In the genomic region with DNA sequence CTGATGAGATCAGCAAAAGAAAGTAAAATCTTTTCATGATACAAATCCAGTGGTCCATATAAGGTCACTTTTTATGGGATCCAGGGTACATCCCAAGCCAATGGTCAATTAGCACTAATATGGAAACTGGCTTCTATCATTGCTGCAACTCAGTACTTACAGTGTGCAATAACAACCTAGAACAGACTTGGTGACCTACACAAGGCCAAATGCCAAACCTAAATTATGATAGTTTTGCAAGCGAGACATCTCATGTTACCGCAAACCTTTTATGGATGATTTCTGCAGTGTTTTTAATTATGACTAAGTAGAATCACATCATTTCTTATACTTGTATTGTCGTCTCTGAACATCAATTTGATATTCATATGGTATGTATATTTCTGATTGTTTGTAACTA, we compare ENCODE assay signal across 15 cellular contexts.
"Had no signal": no experiment of that assay in that cellular context is flagged by ENCODE, and none has a peak within 500 bp of the region (broad histone marks: within the 10 kb centered on the region; RNA-seq: fewer than 3 reads in every experiment).

No MANE protein-coding gene starts in this region.

- H3K4me1 Mint-ChIP-seq: activated CD4-positive, alpha-beta memory T cell treated with anti-CD3 and anti-CD28 coated beads, Interleukin-2, amount 10 ng/mL, durations not matched to agents 7 days and 5 days; activated CD4-positive, alpha-beta T cell treated with anti-CD3 and anti-CD28 coated beads for 36 hours; T-helper 17 cell had no signal

- H3K36me3 Mint-ChIP-seq: type B pancreatic cell had no signal

- H3K4me3 Mint-ChIP-seq: activated CD4-positive, alpha-beta memory T cell treated with anti-CD3 and anti-CD28 coated beads, Interleukin-2, amount 10 ng/mL, durations not matched to agents 7 days and 5 days; activated CD4-positive, alpha-beta T cell treated with anti-CD3 and anti-CD28 coated beads for 36 hours; activated T-cell treated with anti-CD3 and anti-CD28 coated beads, Interleukin-2, amount 50 U/mL, for 24 hours; neural crest cell; stimulated activated naive CD8-positive, alpha-beta T cell treated with anti-CD3 and anti-CD28 coated beads, Interleukin-15, Interleukin-2, amounts not matched to agents 100 ng/mL and 50 ng/mL, for 24 hours; T-helper 17 cell; type B pancreatic cell had no signal

- H3K36me3 ChIP-seq: esophagus squamous epithelium, left lung, right lobe of liver had no signal

- H3K27me3 ChIP-seq: esophagus squamous epithelium, left lung, right lobe of liver had no signal

- H3K27ac ChIP-seq: esophagus squamous epithelium, left lung, psoas muscle, right lobe of liver had no signal

- H3K27ac Mint-ChIP-seq: activated CD4-positive, alpha-beta memory T cell treated with anti-CD3 and anti-CD28 coated beads, Interleukin-2, amount 10 ng/mL, durations not matched to agents 7 days and 5 days; activated CD4-positive, alpha-beta T cell treated with anti-CD3 and anti-CD28 coated beads for 36 hours; activated T-cell treated with anti-CD3 and anti-CD28 coated beads, Interleukin-2, amount 50 U/mL, for 24 hours; stimulated activated naive CD8-positive, alpha-beta T cell treated with anti-CD3 and anti-CD28 coated beads, Interleukin-15, Interleukin-2, amounts not matched to agents 100 ng/mL and 50 ng/mL, for 24 hours; T-helper 17 cell; type B pancreatic cell had no signal

- H3K9me3 Mint-ChIP-seq: activated T-cell treated with anti-CD3 and anti-CD28 coated beads, Interleukin-2, amount 50 U/mL, for 24 hours; neural crest cell; stimulated activated naive CD8-positive, alpha-beta T cell treated with anti-CD3 and anti-CD28 coated beads, Interleukin-15, Interleukin-2, amounts not matched to agents 100 ng/mL and 50 ng/mL, for 24 hours; type B pancreatic cell had no signal

- H3K4me1 ChIP-seq: esophagus squamous epithelium, left lung, psoas muscle, right lobe of liver had no signal

- H3K27me3 Mint-ChIP-seq: activated CD4-positive, alpha-beta memory T cell treated with anti-CD3 and anti-CD28 coated beads, Interleukin-2, amount 10 ng/mL, durations not matched to agents 7 days and 5 days; activated CD4-positive, alpha-beta T cell treated with anti-CD3 and anti-CD28 coated beads for 36 hours; activated T-cell treated with anti-CD3 and anti-CD28 coated beads, Interleukin-2, amount 50 U/mL, for 24 hours; stimulated activated naive CD8-positive, alpha-beta T cell treated with anti-CD3 and anti-CD28 coated beads, Interleukin-15, Interleukin-2, amounts not matched to agents 100 ng/mL and 50 ng/mL, for 24 hours; T-helper 17 cell; type B pancreatic cell had no signal

- H3K9me3 ChIP-seq: esophagus squamous epithelium, left lung, psoas muscle, right lobe of liver had no signal

- DNase-seq: activated CD4-positive, alpha-beta memory T cell treated with anti-CD3 and anti-CD28 coated beads, Interleukin-2, amount 10 ng/mL, durations not matched to agents 7 days and 5 days; activated CD4-positive, alpha-beta T cell treated with anti-CD3 and anti-CD28 coated beads for 36 hours; activated effector memory CD4-positive, alpha-beta T cell treated with Interleukin-2 at 50 U/mL for 16 hours; activated naive CD4-positive, alpha-beta T cell treated with anti-CD3 and anti-CD28 coated beads, Interleukin-2, amount 50 U/mL, for 16 hours; activated T-cell treated with anti-CD3 and anti-CD28 coated beads, Interleukin-2, amount 50 U/mL, for 24 hours; esophagus squamous epithelium; islet precursor cell; left lung; mammary epithelial cell; psoas muscle; right lobe of liver; T-helper 17 cell had no signal

- H3K4me3 ChIP-seq: esophagus squamous epithelium, left lung, psoas muscle, right lobe of liver had no signal
